8 cellular contexts compared by ENCODE assay signal in genomic region chr3:185824051-185824466, GRCh38. TPM values are rescaled to one million over a fixed set of nuclear protein-coding genes. Genes with fewer than 3 reads are reported as not detected.
A peak's percentile ranks its signal among the peaks of the same experiment; 100 is the strongest.
DNase-seq lines count a peak whose midpoint lies in the region; ATAC-seq, FAIRE-seq and TF ChIP-seq lines count a peak whose summit lies in the region.

No MANE protein-coding gene starts in this region.

- H3K27me3 Mint-ChIP-seq in chondrocyte (ENCODE audit: low read depth) = no peaks in the 10 kb centered on the region
- peaks cover 21% of the 10 kb centered on the region for H3K27me3 Mint-ChIP-seq in memory B cell

- peak overlapping the region; percentile 98 for H3K9ac ChIP-seq in NT2/D1 (ENCODE audit: insufficient read length, low read depth)

- H3K4me3 ChIP-seq in GM06990 (replicated peaks; ENCODE audit: low read depth, low read length) (peak overlapping the region; percentile 20; the same call in 1 of the 2 replicates), NT2/D1 (ENCODE audit: insufficient read length, low read depth) (peak overlapping the region; percentile 85)

- H3K27me3 ChIP-seq in GM06990 (replicated peaks; ENCODE audit: control insufficient read depth, insufficient read depth, low read length) (no peaks in the 10 kb centered on the region; the same call in 1 of the 2 replicates), NT2/D1 (ENCODE audit: insufficient read depth, insufficient read length) (no peaks in the 10 kb centered on the region)

- ATAC-seq in memory B cell (ENCODE audit: low read depth) (peak; percentile 2), HG03565 (IDR thresholded peaks at IDR 0.05; ENCODE audit: unreplicated experiment) (no peak)

- no peaks in the 10 kb centered on the region for H3K4me1 ChIP-seq in NT2/D1 (ENCODE audit: insufficient read depth, insufficient read length)

- FAIRE-seq in urothelium cell line (lab: Jason Lieb, UNC) = no peak

- H3K27ac Mint-ChIP-seq in chondrocyte (ENCODE audit: unreplicated experiment) (peak overlapping the region; percentile 99), memory B cell (peak overlapping the region; percentile 76)

- no peak for DNase-seq in GM06990 (ENCODE audit: extremely low read depth, insufficient read length)
- DNase-seq in NT2/D1 (ENCODE audit: low read depth, low spot score) = no peak
- no peak for DNase-seq in chondrocyte (ENCODE audit: low spot score)
- peak; percentile 5 to 19 for DNase-seq in memory B cell (ENCODE audit: low spot score in 2 of 2)
- DNase-seq in urothelium cell line (ENCODE audit: low spot score) = peak; percentile 28
- DNase-seq in ureter (ENCODE audit: low spot score) = no peak
- DNase-seq in NCI-H2171 (lab: John Stamatoyannopoulos, UW) = no peak

- peaks cover 8% of the 10 kb centered on the region; the same call in 1 of the 2 replicates for H3K9me3 ChIP-seq in NT2/D1 (ENCODE audit: insufficient read depth, low read length)

- H3K9me3 Mint-ChIP-seq in chondrocyte (ENCODE audit: low read depth) (no peaks in the 10 kb centered on the region), memory B cell (no peaks in the 10 kb centered on the region)

- TF ChIP-seq CTCF in GM06990 (IDR thresholded peaks at IDR 0.05; ENCODE audit: insufficient read depth, low read length, poor library complexity, severe bottlenecking) = no peak
- no peak for TF ChIP-seq CTCF in chondrocyte (IDR thresholded peaks at IDR 0.05)

- peak overlapping the region; percentile 94 for H3K4me3 Mint-ChIP-seq in chondrocyte (ENCODE audit: unreplicated experiment)
- peak overlapping the region; percentile 92 for H3K4me3 Mint-ChIP-seq in memory B cell

- H3K36me3 ChIP-seq in GM06990 (ENCODE audit: control insufficient read depth, insufficient read depth, low read length) = no peaks in the 10 kb centered on the region
- peaks cover 30% of the 10 kb centered on the region for H3K36me3 ChIP-seq in NT2/D1 (ENCODE audit: insufficient read depth, insufficient read length, low read length)

- H3K36me3 Mint-ChIP-seq in chondrocyte (ENCODE audit: low read depth) (no peaks in the 10 kb centered on the region), memory B cell (peaks cover 2% of the 10 kb centered on the region)

- peaks cover 47% of the 10 kb centered on the region for H3K4me1 Mint-ChIP-seq in chondrocyte (ENCODE audit: low read depth)
- peaks cover 5% of the 10 kb centered on the region for H3K4me1 Mint-ChIP-seq in memory B cell

RNA-seq across cellular contexts. Expression of gene IGF2BP2, which starts 0.8 kb away (rescaled TPM):
- total RNA-seq in chondrocyte = 60.8 to 68.8 TPM (median 62.1 TPM) in 3 replicates
- 5.5 TPM for total RNA-seq in ureter

Comparison
In these comparisons a context has a peak if more than half of its experiments do, and no peak if none do; other contexts are left out.
1. DNase-seq: peak in memory B cell (2 of 2) and urothelium cell line (single experiment); none in GM06990 (single experiment), NT2/D1 (single experiment), chondrocyte (single experiment), ureter (single experiment) and NCI-H2171 (single experiment).